Comparison of ENCODE assay signal across 1 cellular context in the genomic region with DNA sequence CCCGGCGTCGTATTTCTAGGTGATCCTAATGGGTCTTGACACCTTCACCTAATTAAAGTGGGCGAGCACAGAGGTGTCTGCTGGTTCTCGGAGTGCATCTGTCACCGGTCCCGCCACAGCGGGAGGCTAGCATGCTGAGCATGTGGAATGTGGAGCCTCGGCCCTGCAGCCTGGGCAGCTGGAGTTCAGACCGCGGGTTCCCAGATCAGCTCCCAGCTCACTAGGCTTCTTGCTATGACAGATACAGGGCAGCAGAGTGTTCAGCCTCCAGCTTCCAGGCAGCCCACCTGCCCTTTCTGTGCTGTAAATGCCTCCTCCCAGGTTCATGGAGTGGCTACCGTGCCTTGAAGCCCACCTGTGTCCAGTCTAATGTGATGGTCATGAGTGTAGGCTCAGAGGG.
TF ChIP-seq lines count a peak whose summit lies in the region.

No MANE protein-coding gene starts in this region.

TF ChIP-seq in GM23338, 12 proteins besides CTCF, POLR2A, EP300 and RAD21:
- no peak for TF ChIP-seq ZNF462 (CRISPR knock-in tag; IDR thresholded peaks at IDR 0.05)
- TF ChIP-seq POLR2AphosphoS5 (IDR thresholded peaks at IDR 0.05; ENCODE audit: low read depth): no peak
- no peak for TF ChIP-seq EZH2 (IDR thresholded peaks at IDR 0.05; ENCODE audit: low read depth, unreplicated experiment)
- TF ChIP-seq CREB1 (CRISPR knock-in tag; IDR thresholded peaks at IDR 0.05; ENCODE audit: low read depth): no peak
- TF ChIP-seq ZNF114 (CRISPR knock-in tag; IDR thresholded peaks at IDR 0.05): no peak
- TF ChIP-seq, protein P1, sequence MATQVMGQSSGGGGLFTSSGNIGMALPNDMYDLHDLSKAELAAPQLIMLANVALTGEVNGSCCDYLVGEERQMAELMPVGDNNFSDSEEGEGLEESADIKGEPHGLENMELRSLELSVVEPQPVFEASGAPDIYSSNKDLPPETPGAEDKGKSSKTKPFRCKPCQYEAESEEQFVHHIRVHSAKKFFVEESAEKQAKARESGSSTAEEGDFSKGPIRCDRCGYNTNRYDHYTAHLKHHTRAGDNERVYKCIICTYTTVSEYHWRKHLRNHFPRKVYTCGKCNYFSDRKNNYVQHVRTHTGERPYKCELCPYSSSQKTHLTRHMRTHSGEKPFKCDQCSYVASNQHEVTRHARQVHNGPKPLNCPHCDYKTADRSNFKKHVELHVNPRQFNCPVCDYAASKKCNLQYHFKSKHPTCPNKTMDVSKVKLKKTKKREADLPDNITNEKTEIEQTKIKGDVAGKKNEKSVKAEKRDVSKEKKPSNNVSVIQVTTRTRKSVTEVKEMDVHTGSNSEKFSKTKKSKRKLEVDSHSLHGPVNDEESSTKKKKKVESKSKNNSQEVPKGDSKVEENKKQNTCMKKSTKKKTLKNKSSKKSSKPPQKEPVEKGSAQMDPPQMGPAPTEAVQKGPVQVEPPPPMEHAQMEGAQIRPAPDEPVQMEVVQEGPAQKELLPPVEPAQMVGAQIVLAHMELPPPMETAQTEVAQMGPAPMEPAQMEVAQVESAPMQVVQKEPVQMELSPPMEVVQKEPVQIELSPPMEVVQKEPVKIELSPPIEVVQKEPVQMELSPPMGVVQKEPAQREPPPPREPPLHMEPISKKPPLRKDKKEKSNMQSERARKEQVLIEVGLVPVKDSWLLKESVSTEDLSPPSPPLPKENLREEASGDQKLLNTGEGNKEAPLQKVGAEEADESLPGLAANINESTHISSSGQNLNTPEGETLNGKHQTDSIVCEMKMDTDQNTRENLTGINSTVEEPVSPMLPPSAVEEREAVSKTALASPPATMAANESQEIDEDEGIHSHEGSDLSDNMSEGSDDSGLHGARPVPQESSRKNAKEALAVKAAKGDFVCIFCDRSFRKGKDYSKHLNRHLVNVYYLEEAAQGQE (IDR thresholded peaks at IDR 0.05; ENCODE audit: unreplicated experiment): no peak
- no peak for TF ChIP-seq EZH2phosphoT487 (IDR thresholded peaks at IDR 0.05; ENCODE audit: unreplicated experiment)
- no peak for TF ChIP-seq ZNF331 (CRISPR knock-in tag; IDR thresholded peaks at IDR 0.05; ENCODE audit: low read depth)
- no peak for TF ChIP-seq JUNB (IDR thresholded peaks at IDR 0.05; ENCODE audit: unreplicated experiment)
- no peak for TF ChIP-seq ETS1 (IDR thresholded peaks at IDR 0.05)
- TF ChIP-seq STAT1 (IDR thresholded peaks at IDR 0.05; ENCODE audit: unreplicated experiment): no peak
- no peak for TF ChIP-seq NANOG (IDR thresholded peaks at IDR 0.05; ENCODE audit: borderline replicate concordance)
TF ChIP-seq in GM23338: peak in this region for 0.
